In the genomic region with DNA sequence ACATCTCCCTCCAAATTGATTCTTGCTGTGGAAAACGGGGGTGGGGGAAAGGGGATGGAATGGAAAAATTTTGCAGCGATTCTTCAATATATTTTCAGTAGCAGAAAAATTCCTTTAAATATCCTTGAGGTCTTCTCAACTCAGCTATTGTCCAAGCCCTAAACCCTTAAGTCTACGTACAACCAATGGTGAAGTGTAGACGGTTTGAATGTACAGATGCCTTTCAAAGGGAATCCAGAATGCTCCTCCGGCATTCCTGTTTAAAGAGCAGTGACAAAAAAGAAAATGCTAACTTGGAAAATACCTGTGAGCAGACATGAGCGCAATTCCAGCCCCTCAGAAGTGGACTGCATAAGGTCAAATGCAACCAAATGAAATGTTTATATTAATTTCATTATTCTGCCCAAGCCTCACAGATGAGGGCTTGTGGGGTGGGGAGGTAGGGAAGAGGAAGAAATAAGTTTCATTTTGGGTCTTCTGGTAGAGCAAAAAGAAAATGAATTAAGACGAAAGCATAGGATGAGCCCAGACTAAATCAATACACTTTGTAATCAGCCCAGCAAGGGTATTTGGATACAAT, we compare ENCODE assay signal across 8 cellular contexts. TPM values are rescaled to one million over a fixed set of nuclear protein-coding genes. Genes with fewer than 3 reads are reported as not detected.
DNase-seq lines count a peak whose midpoint lies in the region; ATAC-seq and TF ChIP-seq lines count a peak whose summit lies in the region.

No MANE protein-coding gene starts in this region.

- H3K4me3 ChIP-seq in BJ (ENCODE audit: low read depth, low read length) (peak overlapping the region; percentile 79), Loucy (ENCODE audit: low read length, poor library complexity, severe bottlenecking) (peak overlapping the region; percentile 94), dorsolateral prefrontal cortex (peak overlapping the region; percentile 68 to 93 (median 83))

- intact Hi-C loops in dorsolateral prefrontal cortex (cut with DNase I): loop anchor here (5.0 to 10.0 kb wide), 8 partner anchors 116 to 1516 kb away; no protein-coding TSS in a partner anchor
- intact Hi-C loops in natural killer cell (cut with micrococcal nuclease): loop anchor here (5.0 to 10.0 kb wide), 3 partner anchors 138 to 1516 kb away; no protein-coding TSS in a partner anchor
- intact Hi-C loops in posterior cingulate gyrus (cut with DNase I): loop anchor here (5.0 to 10.0 kb wide), 3 partner anchors 38 to 518 kb away; no protein-coding TSS in a partner anchor

- H3K36me3 ChIP-seq in BJ (ENCODE audit: control insufficient read depth, insufficient read depth, low read length) (no peaks in the 10 kb centered on the region), Loucy (ENCODE audit: insufficient read depth, low read length) (no peaks in the 10 kb centered on the region)

- H2AFZ ChIP-seq in Loucy (ENCODE audit: low read length): no peak overlapping the region

- peaks cover 33% of the 10 kb centered on the region for H4K20me1 ChIP-seq in Loucy (ENCODE audit: insufficient read depth, low read length, poor library complexity, severe bottlenecking)

- POLR2A ChIA-PET in BJ (lab: Charles Lee): no interaction called here

- H3K79me2 ChIP-seq in Loucy (ENCODE audit: insufficient read depth, low read length): peaks cover 77% of the 10 kb centered on the region

- H3K9me2 ChIP-seq in Loucy (replicated peaks; ENCODE audit: low read depth, low read length): no peaks in the 10 kb centered on the region

- H3F3A ChIP-seq in Loucy (ENCODE audit: low read depth): peaks cover 16% of the 10 kb centered on the region

- peak overlapping the region in 58 of 59 donors; percentile 32 to 100 (median 98) for H3K27ac ChIP-seq in dorsolateral prefrontal cortex

- peak overlapping the region in 1 of 2 donors; percentile 94 for H3K27ac Mint-ChIP-seq in natural killer cell

- peak overlapping the region; percentile 98 for H3K4me2 ChIP-seq in Loucy (ENCODE audit: low read depth, low read length, poor library complexity, severe bottlenecking)

- H3K9me3 ChIP-seq in Loucy (ENCODE audit: insufficient read depth, low read depth, low read length): no peaks in the 10 kb centered on the region

- H3K9ac ChIP-seq in Loucy (ENCODE audit: low read depth, low read length, poor library complexity, severe bottlenecking): peak overlapping the region; percentile 98

- TF ChIP-seq CTCF in BJ (IDR thresholded peaks at IDR 0.05; ENCODE audit: insufficient read depth, low read depth, low read length): no peak
- TF ChIP-seq CTCF in Loucy (conservative IDR thresholded peaks at IDR 0.05; ENCODE audit: low read length): no peak
- no peak for TF ChIP-seq CTCF in dorsolateral prefrontal cortex (IDR thresholded peaks at IDR 0.05 in 54 of 56, conservative IDR thresholded peaks at IDR 0.05 in 2 of 56; ENCODE audit: low read depth in 1 of 56, partially characterized antibody in 56 of 56)
- TF ChIP-seq CTCF in natural killer cell (IDR thresholded peaks at IDR 0.05): no peak

- DNase-seq in BJ (ENCODE audit: low read depth) (no peak), dorsolateral prefrontal cortex (no peak), natural killer cell (no peak), NCI-H187 treated with DMSO at 0.1 percent for 48 hours (lab: John Stamatoyannopoulos, UW) (no peak), posterior cingulate gyrus (no peak)
- DNase-seq in stimulated activated CD4-positive, alpha-beta T cell treated with anti-CD3 and anti-CD28 coated beads, Interleukin-1b, Interleukin-23, amount 100 ng/mL, for 48 hours: no peak

- ATAC-seq in natural killer cell (no peak), GM19023 (IDR thresholded peaks at IDR 0.05; ENCODE audit: unreplicated experiment) (no peak)

- CTCF ChIA-PET in BJ (lab: Yijun Ruan, JAX): interaction anchor here (0.6 kb wide), 1 partner anchor 644 kb away, joined by 3 read pairs; no protein-coding TSS in a partner anchor

- H3K4me3 Mint-ChIP-seq in natural killer cell: peak overlapping the region; percentile 96

- peaks cover 68% of the 10 kb centered on the region for H3K4me1 ChIP-seq in Loucy (ENCODE audit: insufficient read depth, low read length, poor library complexity, severe bottlenecking)

- no peaks in the 10 kb centered on the region for H3K36me3 Mint-ChIP-seq in natural killer cell

- no peaks in the 10 kb centered on the region for H3K9me3 Mint-ChIP-seq in natural killer cell

- peaks cover 20 to 41% of the 10 kb centered on the region in 2 donors for H3K4me1 Mint-ChIP-seq in natural killer cell

- H3K27me3 ChIP-seq in BJ (ENCODE audit: control insufficient read depth, insufficient read depth, low read length): no peaks in the 10 kb centered on the region
- H3K27me3 ChIP-seq in Loucy (ENCODE audit: insufficient read depth, low read length, poor library complexity, severe bottlenecking): no peaks in the 10 kb centered on the region
- no peaks in the 10 kb centered on the region for H3K27me3 ChIP-seq in dorsolateral prefrontal cortex

- H3K27me3 Mint-ChIP-seq in natural killer cell (ENCODE audit: low read depth in 2 of 2): peaks cover 6 to 11% of the 10 kb centered on the region in 2 donors

RNA-seq across cellular contexts. Expression of a gene that starts 2.8 kb away (rescaled TPM):
- polyA plus RNA-seq in BJ (2011; rRNA removed): 32.3 and 37.0 TPM in 2 replicates
- 101 and 120 TPM in 2 replicates for polyA minus RNA-seq in BJ (2011; rRNA and poly(A)+ RNA removed)
- 100 to 1,000 TPM in 108 of 120 experiments, 10 to 100 TPM in 12; 84.2 to 160 (median 118) TPM for total RNA-seq in dorsolateral prefrontal cortex
- total RNA-seq in natural killer cell: 100 to 1,000 TPM; 166 to 185 (median 166) TPM
